In the genomic region with DNA sequence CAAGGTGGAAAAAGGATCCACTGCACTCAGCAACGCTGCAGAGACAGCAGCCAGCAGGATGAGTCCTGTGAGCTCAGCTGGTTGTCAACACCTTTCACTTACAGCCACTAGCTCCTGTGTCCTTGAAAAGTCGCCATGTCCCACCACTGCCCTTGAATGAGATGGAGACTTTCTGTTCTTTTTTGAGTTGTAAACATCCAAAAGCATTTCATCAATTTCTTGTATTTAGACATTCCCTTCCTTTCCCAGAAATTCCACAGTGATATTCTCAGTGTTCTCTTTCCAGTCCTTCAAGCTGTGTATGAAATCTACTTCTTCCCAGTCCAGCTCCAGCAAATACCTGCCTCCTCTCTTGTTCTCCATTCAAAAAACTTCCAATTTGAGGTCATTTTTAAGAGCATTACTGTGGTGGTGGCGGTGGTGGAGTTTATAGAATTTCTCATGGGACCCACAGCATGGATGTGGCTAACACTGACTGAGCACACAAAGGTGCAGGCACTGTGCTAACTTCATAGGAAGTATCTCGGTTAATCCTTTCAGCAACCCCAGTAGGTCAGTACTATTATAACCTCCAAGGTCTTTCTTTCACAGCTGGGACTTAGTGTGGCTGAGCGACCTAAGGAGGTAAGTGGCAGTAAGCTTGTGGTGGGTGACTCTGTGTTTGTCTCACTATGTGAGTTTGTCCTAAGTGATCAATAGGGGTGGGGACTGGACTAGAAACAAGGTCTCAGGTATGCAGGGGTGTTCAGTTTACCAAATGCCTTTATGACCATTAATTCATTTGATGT, we compare ENCODE assay signal across 11 cellular contexts. TPM values are rescaled to one million over a fixed set of nuclear protein-coding genes. Genes with fewer than 3 reads are reported as not detected.
DNase-seq lines count a peak whose midpoint lies in the region; ATAC-seq and TF ChIP-seq lines count a peak whose summit lies in the region.
"Had no signal": no experiment of that assay in that cellular context is flagged by ENCODE, and none has a peak within 500 bp of the region (broad histone marks: within the 10 kb centered on the region; RNA-seq: fewer than 3 reads in every experiment).

No MANE protein-coding gene starts in this region.

- TF ChIP-seq EP300 in ovary (IDR thresholded peaks at IDR 0.05): peak; percentile 85

- DNase-seq in right atrium auricular region (ENCODE audit: low spot score) (peak; percentile 74), ovary (peak in 4 of 5 donors; percentile 54 to 85 (median 74)), NCI-H2196 treated with DMSO at 0.1 percent for 48 hours (lab: John Stamatoyannopoulos, UW; ENCODE audit: unreplicated experiment) (no peak)
- no peak for DNase-seq in stimulated activated naive CD8-positive, alpha-beta T cell treated with anti-CD3 and anti-CD28 coated beads, Interleukin-15, Interleukin-2, amounts not matched to agents 100 U/mL and 50 U/mL, for 24 hours
- DNase-seq: activated CD4-positive, alpha-beta T cell treated with anti-CD3 and anti-CD28 coated beads for 48 hours; CD4-positive, CD25-positive, alpha-beta regulatory T cell; Karpas-422; T-helper 1 cell had no signal

- H3K27ac ChIP-seq in cingulate gyrus (ENCODE audit: low read depth, low read length) (peak overlapping the region; percentile 1), right atrium auricular region (peak overlapping the region; percentile 85 to 88), ovary (peak overlapping the region; percentile 84 to 88), urinary bladder (ENCODE audit: low read depth) (peak overlapping the region; percentile 82)

- peaks cover 0 to 58% of the 10 kb centered on the region in 2 donors for H3K4me1 ChIP-seq in right atrium auricular region
- H3K4me1 ChIP-seq in ovary (ENCODE audit: insufficient read depth): peaks cover 29% of the 10 kb centered on the region
- no peaks in the 10 kb centered on the region for H3K4me1 ChIP-seq in urinary bladder (ENCODE audit: insufficient read depth)

- TF ChIP-seq CTCF in right atrium auricular region (IDR thresholded peaks at IDR 0.05): no peak
- TF ChIP-seq CTCF in ovary (IDR thresholded peaks at IDR 0.05): no peak

- no peak for ATAC-seq in stimulated activated naive CD8-positive, alpha-beta T cell treated with anti-CD3 and anti-CD28 coated beads, Interleukin-15, Interleukin-2, amounts not matched to agents 100 U/mL and 50 U/mL, for 24 hours
- ATAC-seq in GM19023 (IDR thresholded peaks at IDR 0.05; ENCODE audit: unreplicated experiment): no peak

- 7 to 15% (median 11%) methylated on average over 5 of the region's 5 CpGs for WGBS in ovary, 3 donors
- 35% methylated on average over 5 of the region's 5 CpGs for WGBS in urinary bladder

- TF ChIP-seq POLR2A in ovary (IDR thresholded peaks at IDR 0.05): no peak

- H3K9me3 ChIP-seq in right atrium auricular region (no peaks in the 10 kb centered on the region), ovary (no peaks in the 10 kb centered on the region)

- H3K4me3 ChIP-seq in right atrium auricular region: no peak overlapping the region
- H3K4me3 ChIP-seq in ovary: no peak overlapping the region
- no peak overlapping the region for H3K4me3 ChIP-seq in urinary bladder (ENCODE audit: low read depth, low read length)

- H3K36me3 ChIP-seq in right atrium auricular region (no peaks in the 10 kb centered on the region), ovary (no peaks in the 10 kb centered on the region), urinary bladder (ENCODE audit: insufficient read depth) (no peaks in the 10 kb centered on the region)

- intact Hi-C loops in ovary (cut with DNase I): loop anchor here in 3 of 4 donors (5.0 to 10.0 kb wide), 4 partner anchors 42 to 99 kb away; no protein-coding TSS in a partner anchor

- H3K27me3 ChIP-seq in right atrium auricular region: no peaks in the 10 kb centered on the region
- no peaks in the 10 kb centered on the region for H3K27me3 ChIP-seq in ovary

RNA-seq across cellular contexts. Expression of a gene that starts 15.0 kb away (rescaled TPM):
- total RNA-seq in right atrium auricular region (1,000 to 10,000 TPM; 2,222 to 2,480 TPM), ovary (100 to 1,000 TPM; 110 to 380 (median 269) TPM), urinary bladder (8.6 TPM)
- polyA plus RNA-seq in ovary (100 to 1,000 TPM; 635 to 827 TPM), urinary bladder (1,418 TPM)

Comparison
In these comparisons a context has a peak if more than half of its experiments do, and no peak if none do; other contexts are left out.
1. H3K27ac ChIP-seq: peak in every context shown above with its lines; median percentile 86 in right atrium auricular region; 86 in ovary; 82 in urinary bladder; 1 in cingulate gyrus.
2. DNase-seq: peak in right atrium auricular region (single experiment) and ovary (4 of 5); none in NCI-H2196 treated with DMSO at 0.1 percent for 48 hours (single experiment) and stimulated activated naive CD8-positive, alpha-beta T cell treated with anti-CD3 and anti-CD28 coated beads, Interleukin-15, Interleukin-2, amounts not matched to agents 100 U/mL and 50 U/mL, for 24 hours (single experiment).
3. RNA of a gene that starts 15.0 kb away (total RNA-seq): 2,222 to 2,480 TPM in right atrium auricular region and 110 to 380 TPM in ovary; 8.6 TPM in urinary bladder (single experiment); every median in the first group is over 10 times any median in the second.